In genomic region chr11:124746621-124747243, GRCh38 we compare ENCODE assay signal across 8 cellular contexts. TPM values are rescaled to one million over a fixed set of nuclear protein-coding genes. Genes with fewer than 3 reads are reported as not detected.
A peak's percentile ranks its signal among the peaks of the same experiment; 100 is the strongest.
DNase-seq lines count a peak whose midpoint lies in the region; ATAC-seq and TF ChIP-seq lines count a peak whose summit lies in the region.

No MANE protein-coding gene starts in this region.

- CTCF ChIA-PET in BJ (lab: Yijun Ruan, JAX), result interaction anchor here (0.6 to 2.4 kb wide), 19 partner anchors 10 to 232 kb away, joined by 3 to 17 read pairs (median 4); partner anchors contain the start of genes MSANTD2, SIAE and SPA17

- DNase-seq in BJ (ENCODE audit: low read depth) (no peak), GM19240 (ENCODE audit: insufficient read length, low spot score) (peak; percentile 98), RPMI7951 (ENCODE audit: low read depth) (peak; percentile 72), heart left ventricle (peak; percentile 69 to 89 (median 76)), retina (peak; percentile 71), midbrain (lab: John Stamatoyannopoulos, UW) (no peak)
- DNase-seq in activated naive CD4-positive, alpha-beta T cell treated with anti-CD3 and anti-CD28 coated beads, Interleukin-2, amount 50 U/mL, for 16 hours, result peak; percentile 74

- H3K4me3 ChIP-seq in BJ (ENCODE audit: low read depth, low read length), result peak overlapping the region; percentile 56
- H3K4me3 ChIP-seq in heart left ventricle, result peak overlapping the region; percentile 22 to 65 (median 50)

- 10 to 23% (median 13%) methylated on average over 20 to 37 of the region's 37 CpGs for WGBS in heart left ventricle, 4 donors

- H3K27me3 ChIP-seq in BJ (ENCODE audit: control insufficient read depth, insufficient read depth, low read length) (peaks cover 19% of the 10 kb centered on the region), heart left ventricle (peaks cover 15 to 76% (median 30%) of the 10 kb centered on the region in 9 donors)

- H3K36me3 ChIP-seq in BJ (ENCODE audit: control insufficient read depth, insufficient read depth, low read length), result no peaks in the 10 kb centered on the region
- H3K36me3 ChIP-seq in heart left ventricle, result peaks cover 0 to 7% (median 0%) of the 10 kb centered on the region in 9 donors

- POLR2A ChIA-PET in BJ (lab: Charles Lee), result interaction anchor here (0.6 kb wide), 1 partner anchor 100 kb away, joined by 3 read pairs; no protein-coding TSS in a partner anchor

- TF ChIP-seq CTCF in BJ (IDR thresholded peaks at IDR 0.05; ENCODE audit: insufficient read depth, low read depth, low read length) (peak; percentile 76), heart left ventricle (IDR thresholded peaks at IDR 0.05) (peak in 11 of 12 donors; percentile 16 to 52 (median 36))

- TF ChIP-seq POLR2A in heart left ventricle (IDR thresholded peaks at IDR 0.05), result peak in 1 of 2 donors; percentile 48

- no peaks in the 10 kb centered on the region for H3K9me3 ChIP-seq in heart left ventricle

- peak overlapping the region in 10 of 12 donors; percentile 9 to 71 (median 57) for H3K27ac ChIP-seq in heart left ventricle

- intact Hi-C loops in heart left ventricle (cut with DNase I), result loop anchor here in 2 of 10 donors (2.0 kb wide), 1 partner anchor 14 kb away; no protein-coding TSS in a partner anchor

- peaks cover 0 to 58% (median 34%) of the 10 kb centered on the region in 12 donors for H3K4me1 ChIP-seq in heart left ventricle

- ATAC-seq in HG03442 (IDR thresholded peaks at IDR 0.05; ENCODE audit: unreplicated experiment), result peak; percentile 89
- ATAC-seq in heart left ventricle, result peak; percentile 63 to 88 (median 84)

RNA-seq across cellular contexts. Expression of gene VSIG2, which starts 5.3 kb away (rescaled TPM):
- polyA plus RNA-seq in BJ (2011; rRNA removed), result not detected in 2 replicates
- polyA minus RNA-seq in BJ (2011; rRNA and poly(A)+ RNA removed), result not detected in 2 replicates
- total RNA-seq in RPMI7951 (2014; rRNA removed; shearing (Covaris generic)), result not detected in 2 replicates
- 1 to 10 TPM in 6 of 9 donors, under 1 TPM in 3; 0.44 to 4.8 (median 1.4) TPM for total RNA-seq in heart left ventricle
- under 1 TPM; 0.42 to 0.61 TPM for polyA plus RNA-seq in heart left ventricle

RNA-seq across cellular contexts. Expression of gene NRGN, which starts 7.0 kb away (rescaled TPM):
- polyA plus RNA-seq in BJ (2011; rRNA removed) (0.98 and 1.6 TPM in 2 replicates), heart left ventricle (10 to 100 TPM in 1 of 2 donors, 1 to 10 TPM in 1; 4.4 to 13.8 TPM)
- polyA minus RNA-seq in BJ (2011; rRNA and poly(A)+ RNA removed), result 0.52 and 0.87 TPM in 2 replicates
- 1.9 and 3.2 TPM in 2 replicates for total RNA-seq in RPMI7951 (2014; rRNA removed; shearing (Covaris generic))
- 1 to 10 TPM; 1.2 to 9.0 (median 3.3) TPM for total RNA-seq in heart left ventricle

RNA-seq across cellular contexts. Expression of gene ESAM, which starts 15.4 kb away (rescaled TPM):
- polyA plus RNA-seq in BJ (2011; rRNA removed) (0.17 and 0.18 TPM in 2 replicates), heart left ventricle (10 to 100 TPM; 35.9 to 81.2 TPM)
- 0.09 and 0.10 TPM in 2 replicates for polyA minus RNA-seq in BJ (2011; rRNA and poly(A)+ RNA removed)
- not detected in 2 replicates for total RNA-seq in RPMI7951 (2014; rRNA removed; shearing (Covaris generic))
- 100 to 1,000 TPM in 1 of 9 donors, 10 to 100 TPM in 8; 24.8 to 111 (median 43.3) TPM for total RNA-seq in heart left ventricle

RNA-seq across cellular contexts. Expression of gene MSANTD2, which starts 53.5 kb away (rescaled TPM):
- polyA plus RNA-seq in BJ (2011; rRNA removed) (3.4 and 5.7 TPM in 2 replicates), heart left ventricle (1 to 10 TPM; 3.1 to 4.3 TPM)
- polyA minus RNA-seq in BJ (2011; rRNA and poly(A)+ RNA removed), result 2.0 and 3.0 TPM in 2 replicates
- 9.3 and 15.0 TPM in 2 replicates for total RNA-seq in RPMI7951 (2014; rRNA removed; shearing (Covaris generic))
- total RNA-seq in heart left ventricle, result 1 to 10 TPM; 2.2 to 5.4 (median 3.1) TPM

Comparison
In these comparisons a context has a peak if more than half of its experiments do, and no peak if none do; other contexts are left out.
1. DNase-seq: peak in GM19240 (single experiment), RPMI7951 (single experiment), activated naive CD4-positive, alpha-beta T cell treated with anti-CD3 and anti-CD28 coated beads, Interleukin-2, amount 50 U/mL, for 16 hours (single experiment), heart left ventricle (5 of 5) and retina (single experiment); none in BJ (single experiment) and midbrain (single experiment).
2. RNA of gene ESAM, which starts 15.4 kb away (total RNA-seq): 24.8 to 111 TPM in heart left ventricle; not detected in RPMI7951; every median in the first group is over 10 times any median in the second.